ENCODE assay signal across 8 cellular contexts in genomic region chr21:42010507-42011493, GRCh38. TPM values are rescaled to one million over a fixed set of nuclear protein-coding genes. Genes with fewer than 3 reads are reported as not detected.
DNase-seq lines count a peak whose midpoint lies in the region; ATAC-seq and TF ChIP-seq lines count a peak whose summit lies in the region.

No MANE protein-coding gene starts in this region.

- peak overlapping the region; percentile 98 for H3K27ac ChIP-seq in ACC112 (ENCODE audit: low read depth, low read length)
- H3K27ac ChIP-seq in esophagus squamous epithelium = peak overlapping the region; percentile 95 to 99 (median 98)

- 4 to 7% methylated on average over 9 to 18 of the region's 120 CpGs for WGBS in esophagus squamous epithelium, 2 donors

- H3K27me3 ChIP-seq in ACC112 (ENCODE audit: insufficient read depth, low read length) = no peaks in the 10 kb centered on the region
- no peaks in the 10 kb centered on the region for H3K27me3 ChIP-seq in esophagus squamous epithelium

- H2AFZ ChIP-seq in ACC112 (ENCODE audit: low read length, unreplicated experiment) = peak overlapping the region; percentile 68

- TF ChIP-seq CTCF in GM13976 (IDR thresholded peaks at IDR 0.05; ENCODE audit: borderline replicate concordance, control extremely low read depth, extremely low read depth, insufficient read depth, missing control alignments) = peak; percentile 26
- peak in 2 of 6 experiments; percentile 3 to 7 for TF ChIP-seq CTCF in esophagus squamous epithelium (IDR thresholded peaks at IDR 0.05)

- H3K79me2 ChIP-seq in ACC112 (ENCODE audit: control insufficient read depth, insufficient read depth, low read length, unreplicated experiment) = peaks cover 27% of the 10 kb centered on the region

- peak overlapping the region; percentile 88 for H3K4me3 Mint-ChIP-seq in activated CD4-positive, alpha-beta memory T cell treated with anti-CD3 and anti-CD28 coated beads, Interleukin-2, amount 10 ng/mL, durations not matched to agents 7 days and 5 days
- H3K4me3 Mint-ChIP-seq in natural killer cell treated with Interleukin-12 subunit alpha and Interleukin-12 subunit beta and Interleukin-15 and Interleukin-18, amount 100 ng/mL, for 72 hours = peak overlapping the region; percentile 94

- peaks cover 21% of the 10 kb centered on the region for H3K36me3 Mint-ChIP-seq in activated CD4-positive, alpha-beta memory T cell treated with anti-CD3 and anti-CD28 coated beads, Interleukin-2, amount 10 ng/mL, durations not matched to agents 7 days and 5 days (ENCODE audit: low read depth)
- peaks cover 11% of the 10 kb centered on the region for H3K36me3 Mint-ChIP-seq in natural killer cell treated with Interleukin-12 subunit alpha and Interleukin-12 subunit beta and Interleukin-15 and Interleukin-18, amount 100 ng/mL, for 72 hours

- H3K4me1 Mint-ChIP-seq in activated CD4-positive, alpha-beta memory T cell treated with anti-CD3 and anti-CD28 coated beads, Interleukin-2, amount 10 ng/mL, durations not matched to agents 7 days and 5 days = peaks cover 18% of the 10 kb centered on the region
- peaks cover 12 to 28% of the 10 kb centered on the region in 2 donors for H3K4me1 Mint-ChIP-seq in natural killer cell treated with Interleukin-12 subunit alpha and Interleukin-12 subunit beta and Interleukin-15 and Interleukin-18, amount 100 ng/mL, for 72 hours (ENCODE audit: low read depth in 2 of 2)

- CTCF ChIA-PET in activated CD4-positive, alpha-beta memory T cell treated with anti-CD3 and anti-CD28 coated beads, Interleukin-2, amount 10 ng/mL, durations not matched to agents 7 days and 5 days (lab: Charles Lee) = no interaction called here

- peaks cover 29% of the 10 kb centered on the region for H3K27me3 Mint-ChIP-seq in activated CD4-positive, alpha-beta memory T cell treated with anti-CD3 and anti-CD28 coated beads, Interleukin-2, amount 10 ng/mL, durations not matched to agents 7 days and 5 days
- peaks cover 12 to 18% of the 10 kb centered on the region in 2 donors for H3K27me3 Mint-ChIP-seq in natural killer cell treated with Interleukin-12 subunit alpha and Interleukin-12 subunit beta and Interleukin-15 and Interleukin-18, amount 100 ng/mL, for 72 hours

- no peaks in the 10 kb centered on the region for H3K9me3 ChIP-seq in esophagus squamous epithelium

- H3K36me3 ChIP-seq in ACC112 (ENCODE audit: insufficient read depth, low read length) (no peaks in the 10 kb centered on the region), esophagus squamous epithelium (no peaks in the 10 kb centered on the region)

- in situ Hi-C loops in GM13976 (cut with MboI; ENCODE audit: low sequenced_read_pairs, unreplicated experiment) = no loop called here

- peak overlapping the region; percentile 81 for H3K4me3 ChIP-seq in ACC112 (ENCODE audit: low read depth, low read length)
- H3K4me3 ChIP-seq in esophagus squamous epithelium = peak overlapping the region; percentile 71 to 99 (median 79)

- no peaks in the 10 kb centered on the region for H3K9me3 Mint-ChIP-seq in activated CD4-positive, alpha-beta memory T cell treated with anti-CD3 and anti-CD28 coated beads, Interleukin-2, amount 10 ng/mL, durations not matched to agents 7 days and 5 days
- peaks cover 3% of the 10 kb centered on the region for H3K9me3 Mint-ChIP-seq in natural killer cell treated with Interleukin-12 subunit alpha and Interleukin-12 subunit beta and Interleukin-15 and Interleukin-18, amount 100 ng/mL, for 72 hours

- POLR2A ChIA-PET in activated CD4-positive, alpha-beta memory T cell treated with anti-CD3 and anti-CD28 coated beads, Interleukin-2, amount 10 ng/mL, durations not matched to agents 7 days and 5 days (lab: Charles Lee) = interaction anchor here (1.0 to 2.8 kb wide), 5 partner anchors 8 to 52 kb away, joined by 4 to 28 read pairs (median 4); no protein-coding TSS in a partner anchor

- H3K27ac Mint-ChIP-seq in activated CD4-positive, alpha-beta memory T cell treated with anti-CD3 and anti-CD28 coated beads, Interleukin-2, amount 10 ng/mL, durations not matched to agents 7 days and 5 days = peak overlapping the region; percentile 34
- H3K27ac Mint-ChIP-seq in natural killer cell treated with Interleukin-12 subunit alpha and Interleukin-12 subunit beta and Interleukin-15 and Interleukin-18, amount 100 ng/mL, for 72 hours = peak overlapping the region; percentile 95 to 97

- intact Hi-C loops in esophagus squamous epithelium (cut with DNase I) = loop anchor here (10.0 kb wide), 1 partner anchor 104 kb away; no protein-coding TSS in a partner anchor

- ATAC-seq in HG02678 (IDR thresholded peaks at IDR 0.05; ENCODE audit: unreplicated experiment) = peak; percentile 17
- peak; percentile 28 to 38 for ATAC-seq in natural killer cell treated with Interleukin-12 subunit alpha and Interleukin-12 subunit beta and Interleukin-15 and Interleukin-18, amount 100 ng/mL, for 72 hours

- DNase-seq in GM13976 (ENCODE audit: low spot score) (peak; percentile 62), NCI-H1694 treated with DMSO at 0.1 percent for 48 hours (lab: John Stamatoyannopoulos, UW) (peak; percentile 24), esophagus squamous epithelium (lab: John Stamatoyannopoulos, UW) (no peak), 8988T (no peak)
- DNase-seq in activated CD4-positive, alpha-beta memory T cell treated with anti-CD3 and anti-CD28 coated beads, Interleukin-2, amount 10 ng/mL, durations not matched to agents 7 days and 5 days = peak; percentile 26
- DNase-seq in natural killer cell treated with Interleukin-12 subunit alpha and Interleukin-12 subunit beta and Interleukin-15 and Interleukin-18, amount 100 ng/mL, for 72 hours (ENCODE audit: low spot score) = no peak

- H3K4me1 ChIP-seq in ACC112 (ENCODE audit: control insufficient read depth, insufficient read depth, low read length, unreplicated experiment) (peaks cover 3% of the 10 kb centered on the region), esophagus squamous epithelium (peaks cover 4 to 47% (median 16%) of the 10 kb centered on the region in 3 donors)

- TF ChIP-seq POLR2A in esophagus squamous epithelium (IDR thresholded peaks at IDR 0.05) = peak in 1 of 4 donors; percentile 60

RNA-seq across cellular contexts. Expression of gene ZBTB21, which starts 0.6 kb away (rescaled TPM):
- total RNA-seq in activated CD4-positive, alpha-beta memory T cell treated with anti-CD3 and anti-CD28 coated beads, Interleukin-2, amount 10 ng/mL, durations not matched to agents 7 days and 5 days = 10 to 100 TPM; 18.0 to 18.4 TPM
- total RNA-seq in esophagus squamous epithelium = 10 to 100 TPM in 1 of 4 donors, 1 to 10 TPM in 3; 5.9 to 10.3 (median 7.8) TPM
- 10 to 100 TPM; 13.0 to 20.4 TPM for total RNA-seq in natural killer cell treated with Interleukin-12 subunit alpha and Interleukin-12 subunit beta and Interleukin-15 and Interleukin-18, amount 100 ng/mL, for 72 hours

RNA-seq across cellular contexts. Expression of gene C2CD2, which starts 57.0 kb away (rescaled TPM):
- total RNA-seq in activated CD4-positive, alpha-beta memory T cell treated with anti-CD3 and anti-CD28 coated beads, Interleukin-2, amount 10 ng/mL, durations not matched to agents 7 days and 5 days = 1 to 10 TPM; 5.1 to 6.3 TPM
- total RNA-seq in esophagus squamous epithelium = 10 to 100 TPM; 13.6 to 21.2 (median 15.6) TPM
- total RNA-seq in natural killer cell treated with Interleukin-12 subunit alpha and Interleukin-12 subunit beta and Interleukin-15 and Interleukin-18, amount 100 ng/mL, for 72 hours = 1 to 10 TPM; 1.4 to 2.2 TPM

Comparison
In these comparisons a context has a peak if more than half of its experiments do, and no peak if none do; other contexts are left out.
1. DNase-seq: peak in GM13976 (single experiment), NCI-H1694 treated with DMSO at 0.1 percent for 48 hours (single experiment) and activated CD4-positive, alpha-beta memory T cell treated with anti-CD3 and anti-CD28 coated beads, Interleukin-2, amount 10 ng/mL, durations not matched to agents 7 days and 5 days (single experiment); none in esophagus squamous epithelium (single experiment), natural killer cell treated with Interleukin-12 subunit alpha and Interleukin-12 subunit beta and Interleukin-15 and Interleukin-18, amount 100 ng/mL, for 72 hours (single experiment) and 8988T (single experiment).